In genomic region chr16:82834156-82834758, GRCh38 we compare ENCODE assay signal across 18 cellular contexts.
"Had no signal": no experiment of that assay in that cellular context is flagged by ENCODE, and none has a peak within 500 bp of the region (broad histone marks: within the 10 kb centered on the region; RNA-seq: fewer than 3 reads in every experiment).

No MANE protein-coding gene starts in this region.

- ATAC-seq: gastrocnemius medialis; left lung; mucosa of descending colon; naive thymus-derived CD8-positive, alpha-beta T cell; stimulated activated memory B cell treated with anti-CD40 and anti-IgM and Interleukin-4, amounts not matched to agents 10 μg/mL and 1 μg/mL and 100 μg/mL, for 72 hours had no signal

- H3K36me3 Mint-ChIP-seq: activated naive CD8-positive, alpha-beta T cell treated with anti-CD3 and anti-CD28 coated beads, Interleukin-2, amount 10 ng/mL, durations not matched to agents 7 days and 5 days; naive thymus-derived CD8-positive, alpha-beta T cell; stimulated activated memory B cell treated with anti-CD40 and anti-IgM and Interleukin-4, amounts not matched to agents 10 μg/mL and 1 μg/mL and 100 μg/mL, for 72 hours had no signal

- DNase-seq: activated B cell treated with CpG ODN at 0.5 μM for 24 hours; activated CD4-positive, alpha-beta T cell treated with anti-CD3 and anti-CD28 coated beads, Interleukin-2, amount 10 ng/mL, durations not matched to agents 7 days and 5 days; activated CD8-positive, alpha-beta memory T cell treated with anti-CD3 and anti-CD28 coated beads for 24 hours; activated naive CD4-positive, alpha-beta T cell; activated naive CD8-positive, alpha-beta T cell treated with anti-CD3 and anti-CD28 coated beads, Interleukin-2, amount 10 ng/mL, durations not matched to agents 7 days and 5 days; dermis blood vessel endothelial cell; gastrocnemius medialis; heart right ventricle; left lung; mammary epithelial cell; mucosa of descending colon; naive thymus-derived CD8-positive, alpha-beta T cell; SW 1271; thyroid gland had no signal

- H3K27ac Mint-ChIP-seq: activated B cell treated with CpG ODN at 0.5 μM for 24 hours; activated CD4-positive, alpha-beta T cell treated with anti-CD3 and anti-CD28 coated beads, Interleukin-2, amount 10 ng/mL, durations not matched to agents 7 days and 5 days; activated naive CD8-positive, alpha-beta T cell treated with anti-CD3 and anti-CD28 coated beads, Interleukin-2, amount 10 ng/mL, durations not matched to agents 7 days and 5 days; activated T-helper 1 cell treated with anti-CD3 and anti-CD28 coated beads, Interleukin-12 subunit alpha, Interleukin-12 subunit beta, Interleukin-2, Interleukin-4 antibody, amounts not matched to agents 30 ng/mL and 10 ng/mL and 1 ng/mL, durations not matched to agents 14 hours and 24 hours and 36 hours; naive thymus-derived CD8-positive, alpha-beta T cell; stimulated activated memory B cell treated with anti-CD40 and anti-IgM and Interleukin-4, amounts not matched to agents 10 μg/mL and 1 μg/mL and 100 μg/mL, for 72 hours; T-helper 2 cell treated with Interferon-gamma antibody and Interleukin-4, amounts not matched to agents 5 μg/mL and 100 μg/mL, for 36 hours had no signal

- H3K9me3 Mint-ChIP-seq: activated B cell treated with CpG ODN at 0.5 μM for 24 hours; activated CD4-positive, alpha-beta T cell treated with anti-CD3 and anti-CD28 coated beads, Interleukin-2, amount 10 ng/mL, durations not matched to agents 7 days and 5 days; activated T-helper 1 cell treated with anti-CD3 and anti-CD28 coated beads, Interleukin-12 subunit alpha, Interleukin-12 subunit beta, Interleukin-2, Interleukin-4 antibody, amounts not matched to agents 30 ng/mL and 10 ng/mL and 1 ng/mL, durations not matched to agents 14 hours and 24 hours and 36 hours; stimulated activated memory B cell treated with anti-CD40 and anti-IgM and Interleukin-4, amounts not matched to agents 10 μg/mL and 1 μg/mL and 100 μg/mL, for 72 hours; T-helper 2 cell treated with Interferon-gamma antibody and Interleukin-4, amounts not matched to agents 5 μg/mL and 100 μg/mL, for 36 hours had no signal

- H3K4me3 ChIP-seq: breast epithelium, gastrocnemius medialis, heart right ventricle, left lung, mucosa of descending colon, thyroid gland had no signal

- H3K27me3 Mint-ChIP-seq: activated B cell treated with CpG ODN at 0.5 μM for 24 hours; activated naive CD8-positive, alpha-beta T cell treated with anti-CD3 and anti-CD28 coated beads, Interleukin-2, amount 10 ng/mL, durations not matched to agents 7 days and 5 days; stimulated activated memory B cell treated with anti-CD40 and anti-IgM and Interleukin-4, amounts not matched to agents 10 μg/mL and 1 μg/mL and 100 μg/mL, for 72 hours had no signal

- H3K4me1 Mint-ChIP-seq: activated B cell treated with CpG ODN at 0.5 μM for 24 hours; activated CD4-positive, alpha-beta T cell treated with anti-CD3 and anti-CD28 coated beads, Interleukin-2, amount 10 ng/mL, durations not matched to agents 7 days and 5 days; activated naive CD8-positive, alpha-beta T cell treated with anti-CD3 and anti-CD28 coated beads, Interleukin-2, amount 10 ng/mL, durations not matched to agents 7 days and 5 days; naive thymus-derived CD8-positive, alpha-beta T cell; stimulated activated memory B cell treated with anti-CD40 and anti-IgM and Interleukin-4, amounts not matched to agents 10 μg/mL and 1 μg/mL and 100 μg/mL, for 72 hours had no signal

- H3K4me3 Mint-ChIP-seq: activated B cell treated with CpG ODN at 0.5 μM for 24 hours; activated CD4-positive, alpha-beta T cell treated with anti-CD3 and anti-CD28 coated beads, Interleukin-2, amount 10 ng/mL, durations not matched to agents 7 days and 5 days; activated naive CD8-positive, alpha-beta T cell treated with anti-CD3 and anti-CD28 coated beads, Interleukin-2, amount 10 ng/mL, durations not matched to agents 7 days and 5 days; activated T-helper 1 cell treated with anti-CD3 and anti-CD28 coated beads, Interleukin-12 subunit alpha, Interleukin-12 subunit beta, Interleukin-2, Interleukin-4 antibody, amounts not matched to agents 30 ng/mL and 10 ng/mL and 1 ng/mL, durations not matched to agents 14 hours and 24 hours and 36 hours; naive thymus-derived CD8-positive, alpha-beta T cell; stimulated activated memory B cell treated with anti-CD40 and anti-IgM and Interleukin-4, amounts not matched to agents 10 μg/mL and 1 μg/mL and 100 μg/mL, for 72 hours; T-helper 2 cell treated with Interferon-gamma antibody and Interleukin-4, amounts not matched to agents 5 μg/mL and 100 μg/mL, for 36 hours had no signal
